ENCODE assay signal across 33 cellular contexts in the genomic region with DNA sequence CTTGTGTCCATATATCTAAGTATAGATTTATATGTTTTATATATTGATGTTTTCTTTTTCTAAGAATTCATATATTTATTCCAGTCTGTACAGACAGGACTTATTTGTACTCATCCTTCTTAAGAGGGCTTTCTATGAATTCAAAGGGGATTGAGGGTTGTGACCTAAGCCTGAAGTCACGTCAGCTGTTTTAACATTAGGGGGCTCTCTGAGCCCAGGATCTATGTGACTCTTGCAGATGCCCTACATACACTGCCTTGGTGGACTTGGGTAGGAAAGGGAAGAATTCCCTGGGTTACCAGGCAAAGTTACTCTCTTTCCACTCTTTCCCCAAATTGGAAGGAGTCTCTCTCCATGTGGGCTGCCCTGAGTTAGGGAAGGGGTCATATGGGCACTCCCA.
"Had no signal": no experiment of that assay in that cellular context is flagged by ENCODE, and none has a peak within 500 bp of the region (broad histone marks: within the 10 kb centered on the region; RNA-seq: fewer than 3 reads in every experiment).

No MANE protein-coding gene starts in this region.

- ATAC-seq: activated CD4-positive, CD25-positive, alpha-beta regulatory T cell treated with anti-CD3 and anti-CD28 coated beads, Interleukin-2, amount 50 U/mL, for 24 hours; gastroesophageal sphincter; right lobe of liver had no signal

- H3K9me3 Mint-ChIP-seq: activated naive CD4-positive, alpha-beta T cell treated with anti-CD3 and anti-CD28 coated beads for 36 hours; activated naive CD8-positive, alpha-beta T cell treated with anti-CD3 and anti-CD28 coated beads for 36 hours; activated T-helper 1 cell treated with anti-CD3 and anti-CD28 coated beads, Interleukin-12 subunit alpha, Interleukin-12 subunit beta, Interleukin-2, Interleukin-4 antibody, amounts not matched to agents 30 ng/mL and 10 ng/mL and 1 ng/mL, durations not matched to agents 14 hours and 24 hours and 36 hours; mesothelial cell of epicardium; stimulated activated naive CD8-positive, alpha-beta T cell treated with anti-CD3 and anti-CD28 coated beads, Interleukin-15, Interleukin-2, amounts not matched to agents 100 ng/mL and 50 ng/mL, for 24 hours; T-helper 2 cell treated with Interferon-gamma antibody and Interleukin-4, amounts not matched to agents 5 μg/mL and 100 μg/mL, for 36 hours; type B pancreatic cell had no signal

- DNase-seq: activated CD4-positive, alpha-beta T cell treated with anti-CD3 and anti-CD28 coated beads for 48 hours; activated CD4-positive, alpha-beta T cell treated with anti-CD3 and anti-CD28 coated beads, Interleukin-2, amount 50 U/mL, for 48 hours; activated CD8-positive, alpha-beta memory T cell treated with anti-CD3 and anti-CD28 coated beads, Interleukin-2, amount 50 U/mL, for 4 hours; activated effector memory CD4-positive, alpha-beta T cell treated with anti-CD3 and anti-CD28 coated beads, Interleukin-2, amount 50 U/mL, for 16 hours; activated naive CD4-positive, alpha-beta T cell treated with anti-CD3 and anti-CD28 coated beads for 36 hours; activated naive CD8-positive, alpha-beta T cell treated with anti-CD3 and anti-CD28 coated beads for 36 hours; activated T-cell treated with anti-CD3 and anti-CD28 coated beads, Interleukin-2, amount 50 U/mL, for 1 hour; adrenal gland; cerebellar nuclear complex; colonic mucosa; effector CD8-positive, alpha-beta T cell; erythroblast; head of caudate nucleus; hippocampal formation; naive B cell; nephron progenitor cell; ovary; right lobe of liver; stimulated activated CD4-positive, alpha-beta T cell treated with anti-CD3 and anti-CD28 coated beads, Interleukin-2, amount 100 ng/mL, for 48 hours; uterus had no signal

- H3K36me3 Mint-ChIP-seq: activated naive CD8-positive, alpha-beta T cell treated with anti-CD3 and anti-CD28 coated beads for 36 hours; brain; mesothelial cell of epicardium; naive B cell; type B pancreatic cell had no signal

- H3K27ac Mint-ChIP-seq: activated naive CD4-positive, alpha-beta T cell treated with anti-CD3 and anti-CD28 coated beads for 36 hours; activated naive CD8-positive, alpha-beta T cell treated with anti-CD3 and anti-CD28 coated beads for 36 hours; activated T-helper 1 cell treated with anti-CD3 and anti-CD28 coated beads, Interleukin-12 subunit alpha, Interleukin-12 subunit beta, Interleukin-2, Interleukin-4 antibody, amounts not matched to agents 30 ng/mL and 10 ng/mL and 1 ng/mL, durations not matched to agents 14 hours and 24 hours and 36 hours; brain; mesothelial cell of epicardium; nephron progenitor cell; progenitor cell of endocrine pancreas; stimulated activated naive CD8-positive, alpha-beta T cell treated with anti-CD3 and anti-CD28 coated beads, Interleukin-15, Interleukin-2, amounts not matched to agents 100 ng/mL and 50 ng/mL, for 24 hours; T-helper 2 cell treated with Interferon-gamma antibody and Interleukin-4, amounts not matched to agents 5 μg/mL and 100 μg/mL, for 36 hours; type B pancreatic cell had no signal

- H3K27ac ChIP-seq: adrenal gland, ascending aorta, cardiac muscle cell, colonic mucosa, gastroesophageal sphincter, neutrophil, ovary, right lobe of liver, thoracic aorta, uterus had no signal

- H3K9me3 ChIP-seq: adrenal gland, ascending aorta, colonic mucosa, neutrophil, right lobe of liver, thoracic aorta, uterus had no signal

- H3K27me3 Mint-ChIP-seq: type B pancreatic cell had no signal

- H3K36me3 ChIP-seq: adrenal gland, ascending aorta, cardiac muscle cell, colonic mucosa, gastroesophageal sphincter, neutrophil, ovary, right lobe of liver, thoracic aorta, uterus had no signal

- H3K4me1 Mint-ChIP-seq: activated naive CD8-positive, alpha-beta T cell treated with anti-CD3 and anti-CD28 coated beads for 36 hours; naive B cell; nephron progenitor cell had no signal

- H3K27me3 ChIP-seq: adrenal gland, ascending aorta, cardiac muscle cell, colonic mucosa, gastroesophageal sphincter, neutrophil, ovary, right lobe of liver, uterus had no signal

- H3K4me3 Mint-ChIP-seq: activated naive CD4-positive, alpha-beta T cell treated with anti-CD3 and anti-CD28 coated beads for 36 hours; activated naive CD8-positive, alpha-beta T cell treated with anti-CD3 and anti-CD28 coated beads for 36 hours; activated T-helper 1 cell treated with anti-CD3 and anti-CD28 coated beads, Interleukin-12 subunit alpha, Interleukin-12 subunit beta, Interleukin-2, Interleukin-4 antibody, amounts not matched to agents 30 ng/mL and 10 ng/mL and 1 ng/mL, durations not matched to agents 14 hours and 24 hours and 36 hours; brain; mesothelial cell of epicardium; naive B cell; nephron progenitor cell; stimulated activated naive CD8-positive, alpha-beta T cell treated with anti-CD3 and anti-CD28 coated beads, Interleukin-15, Interleukin-2, amounts not matched to agents 100 ng/mL and 50 ng/mL, for 24 hours; T-helper 2 cell treated with Interferon-gamma antibody and Interleukin-4, amounts not matched to agents 5 μg/mL and 100 μg/mL, for 36 hours; type B pancreatic cell had no signal

- H3K4me3 ChIP-seq: adrenal gland, ascending aorta, cardiac muscle cell, colonic mucosa, gastroesophageal sphincter, ovary, right lobe of liver, thoracic aorta, uterus had no signal

- H3K4me1 ChIP-seq: adrenal gland, ascending aorta, colonic mucosa, gastroesophageal sphincter, right lobe of liver, uterus had no signal
